In the genomic region with DNA sequence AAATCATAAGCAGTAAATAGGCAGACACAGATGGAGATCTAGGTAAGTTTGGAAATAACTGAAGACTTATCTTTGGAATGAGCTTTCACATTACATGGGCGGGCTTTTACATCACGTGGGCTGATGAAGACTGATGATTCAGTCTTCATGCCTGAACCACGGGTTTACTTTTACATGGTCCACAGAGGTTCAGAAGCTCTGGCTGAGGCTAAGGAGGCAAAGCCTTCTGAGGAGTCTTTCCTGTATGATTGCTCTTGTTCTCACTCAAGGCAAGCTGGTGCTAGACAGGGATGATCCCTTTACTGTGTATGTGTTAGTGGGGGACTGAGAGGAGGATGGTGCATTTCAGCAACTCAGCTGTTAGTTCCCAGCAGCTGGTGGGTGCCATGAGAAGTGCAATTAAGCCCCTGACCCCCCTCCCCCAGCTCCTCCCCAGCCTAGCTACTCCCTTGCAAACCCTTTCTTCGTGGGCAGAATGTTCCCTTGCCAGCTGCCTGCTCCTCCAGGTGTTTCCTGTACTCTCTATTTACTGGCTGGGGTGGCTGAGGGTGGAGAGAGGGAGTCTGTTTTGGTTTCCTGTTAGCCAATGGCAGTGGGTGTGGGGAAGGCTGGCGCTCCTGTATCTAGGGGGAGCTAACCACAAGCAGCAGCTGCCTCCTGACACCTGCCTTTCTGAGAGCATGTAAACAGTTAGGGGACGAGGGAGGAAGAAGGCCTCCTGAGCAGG, we compare ENCODE assay signal across 8 cellular contexts. TPM values are rescaled to one million over a fixed set of nuclear protein-coding genes. Genes with fewer than 3 reads are reported as not detected.
DNase-seq lines count a peak whose midpoint lies in the region; ATAC-seq and TF ChIP-seq lines count a peak whose summit lies in the region.

No MANE protein-coding gene starts in this region.

- no peak for TF ChIP-seq POLR2A in gastrocnemius medialis (IDR thresholded peaks at IDR 0.05)

- H3K27ac ChIP-seq in gastrocnemius medialis, result peak overlapping the region in 3 of 4 donors; percentile 52 to 89 (median 82)

- intact Hi-C loops in gastrocnemius medialis (cut with DNase I; ENCODE audit: low total_unique reads), result no loop called here

- H3K4me1 ChIP-seq in gastrocnemius medialis, result peaks cover 19 to 45% of the 10 kb centered on the region in 2 donors

- H3K36me3 ChIP-seq in gastrocnemius medialis, result no peaks in the 10 kb centered on the region

- H3K27me3 ChIP-seq in gastrocnemius medialis, result no peaks in the 10 kb centered on the region

- no peaks in the 10 kb centered on the region for H3K9me3 ChIP-seq in gastrocnemius medialis

- peak; percentile 15 for DNase-seq in AG08395 (ENCODE audit: low spot score)
- DNase-seq in NCI-H2081 (lab: John Stamatoyannopoulos, UW), result peak; percentile 97 to 99
- peak; percentile 48 to 58 for DNase-seq in activated CD4-positive, alpha-beta T cell treated with anti-CD3 and anti-CD28 coated beads for 4 hours
- peak; percentile 68 for DNase-seq in fibroblast of pulmonary artery (ENCODE audit: low read depth)
- peak; percentile 25 to 56 for DNase-seq in gastrocnemius medialis
- DNase-seq in retina, result no peak

- TF ChIP-seq CTCF in fibroblast of pulmonary artery (IDR thresholded peaks at IDR 0.05; ENCODE audit: low read length, missing control alignments) (no peak), gastrocnemius medialis (IDR thresholded peaks at IDR 0.05 in 4 of 5, conservative IDR thresholded peaks at IDR 0.05 in 1 of 5) (no peak)

- ATAC-seq in GM18520 (IDR thresholded peaks at IDR 0.05; ENCODE audit: unreplicated experiment) (peak; percentile 44), HG02981 (IDR thresholded peaks at IDR 0.05; ENCODE audit: unreplicated experiment) (peak; percentile 61), gastrocnemius medialis (peak in 1 of 2 donors; percentile 40)

- in situ Hi-C loops in gastrocnemius medialis (cut with MboI; ENCODE audit: low sequenced_read_pairs in 4 of 4), result no loop called here

- H3K4me3 ChIP-seq in fibroblast of pulmonary artery (replicated peaks; ENCODE audit: low read depth, low read length) (no peak overlapping the region), gastrocnemius medialis (no peak overlapping the region)

RNA-seq across cellular contexts. Expression of a gene that starts 15.4 kb away (rescaled TPM):
- total RNA-seq in gastrocnemius medialis, result 100 to 1,000 TPM in 1 of 4 donors, 10 to 100 TPM in 3; 48.0 to 286 (median 74.9) TPM

RNA-seq across cellular contexts. Expression of a gene that starts 30.2 kb away (rescaled TPM):
- 10 to 100 TPM in 1 of 4 donors, 1 to 10 TPM in 3; 6.3 to 15.8 (median 7.8) TPM for total RNA-seq in gastrocnemius medialis
